Comparison of ENCODE assay signal across 1 cellular context in the genomic region with DNA sequence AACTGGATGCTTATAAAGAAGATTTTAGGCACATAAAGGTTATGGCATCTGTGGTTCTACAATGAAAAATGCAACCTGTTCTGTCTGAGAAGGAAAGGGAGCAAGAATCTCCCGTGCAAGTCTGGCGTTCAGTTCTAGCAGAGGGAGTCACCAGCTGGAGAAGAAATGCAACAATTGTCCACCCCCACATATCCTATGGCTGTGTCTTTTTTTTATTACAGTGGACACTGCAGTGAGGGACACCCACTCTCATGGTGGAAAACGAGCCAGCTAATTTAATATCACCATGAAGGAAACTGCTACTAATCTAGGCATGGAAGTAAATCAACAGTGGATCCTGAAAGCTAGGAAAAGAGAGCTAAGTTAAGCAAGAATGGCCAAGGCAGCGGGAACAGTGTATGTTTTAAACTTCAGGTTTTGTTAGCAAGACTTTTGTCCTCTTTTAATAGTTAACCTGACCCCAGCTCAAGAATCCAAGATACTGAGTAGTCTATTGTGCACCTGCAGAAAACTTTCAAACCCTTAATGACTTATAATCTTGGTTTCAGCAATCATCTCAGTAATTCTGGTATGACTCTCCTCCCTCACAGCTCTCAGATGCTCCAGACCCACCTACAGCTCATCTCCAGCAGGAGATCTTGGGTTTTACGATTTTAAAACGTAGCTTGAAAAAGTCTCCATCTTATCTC.
TF ChIP-seq lines count a peak whose summit lies in the region.

No MANE protein-coding gene starts in this region.

TF ChIP-seq in GM12878, 131 proteins besides CTCF, POLR2A, EP300 and RAD21 (continued from another document):
- 0 out of 2 replicates have a peak, but pooled peaks have one; percentile 27 for TF ChIP-seq MLLT1 (IDR thresholded peaks at IDR 0.05)
- TF ChIP-seq IRF4 (IDR thresholded peaks at IDR 0.05; ENCODE audit: low read depth, low read length) = peak; percentile 82; the same call in 1 of the 2 replicates
- peak; percentile 18 to 32; a peak in 1 of 4 replicates for TF ChIP-seq BHLHE40 (IDR thresholded peaks at IDR 0.05; ENCODE audit: borderline replicate concordance in 1 of 2, low read depth in 2 of 2, low read length in 1 of 2)
- no peak for TF ChIP-seq USF2 (IDR thresholded peaks at IDR 0.05; ENCODE audit: borderline replicate concordance, low read depth, low read length)
